ENCODE assay signal across 3 cellular contexts in genomic region chr12:110906985-110907384, GRCh38.
TF ChIP-seq lines count a peak whose summit lies in the region.

No MANE protein-coding gene starts in this region.

TF ChIP-seq in SK-N-SH treated with all-trans-retinoic acid at 6 μM for 48 hours, 23 proteins besides CTCF, POLR2A, EP300 and RAD21 (continues in another document):
- TF ChIP-seq ZNF70 (CRISPR knock-in tag; IDR thresholded peaks at IDR 0.05) (no peak), ZC3H10 (CRISPR knock-in tag; IDR thresholded peaks at IDR 0.05) (no peak), BACH2 (CRISPR knock-in tag; IDR thresholded peaks at IDR 0.05; ENCODE audit: borderline replicate concordance) (no peak), ZFP30 (CRISPR knock-in tag; IDR thresholded peaks at IDR 0.05) (no peak), TSHZ2 (CRISPR knock-in tag; IDR thresholded peaks at IDR 0.05) (no peak), CREB5 (CRISPR knock-in tag; IDR thresholded peaks at IDR 0.05; ENCODE audit: low read depth) (no peak), ESRRG (CRISPR knock-in tag; IDR thresholded peaks at IDR 0.05) (no peak), TCF4 (CRISPR knock-in tag; IDR thresholded peaks at IDR 0.05; ENCODE audit: borderline replicate concordance) (no peak), SNAI2 (CRISPR knock-in tag; IDR thresholded peaks at IDR 0.05) (no peak), CSRNP3 (CRISPR knock-in tag; IDR thresholded peaks at IDR 0.05) (no peak), CSDC2 (CRISPR knock-in tag; IDR thresholded peaks at IDR 0.05) (no peak), ZNF565 (CRISPR knock-in tag; conservative IDR thresholded peaks at IDR 0.05; ENCODE audit: low read depth) (no peak), OSR1 (CRISPR knock-in tag; IDR thresholded peaks at IDR 0.05) (no peak), ISL1 (CRISPR knock-in tag; IDR thresholded peaks at IDR 0.05) (no peak), RARB (CRISPR knock-in tag; IDR thresholded peaks at IDR 0.05) (no peak)

TF ChIP-seq in SK-N-SH, 30 proteins besides CTCF, POLR2A, EP300 and RAD21:
- TF ChIP-seq MAX (IDR thresholded peaks at IDR 0.05; ENCODE audit: low read depth): no peak
- no peak for TF ChIP-seq JUND (IDR thresholded peaks at IDR 0.05)
- TF ChIP-seq GATA2 (CRISPR knock-in tag; IDR thresholded peaks at IDR 0.05): no peak
- no peak for TF ChIP-seq USF2 (IDR thresholded peaks at IDR 0.05; ENCODE audit: borderline replicate concordance, low read depth, low read length)
- TF ChIP-seq USF1 (IDR thresholded peaks at IDR 0.05; ENCODE audit: borderline replicate concordance, low read depth): no peak
- no peak for TF ChIP-seq TAF1 (IDR thresholded peaks at IDR 0.05; ENCODE audit: borderline replicate concordance, low read depth, low read length)
- TF ChIP-seq NFIC (IDR thresholded peaks at IDR 0.05; ENCODE audit: borderline replicate concordance): no peak
- TF ChIP-seq PBX3 (IDR thresholded peaks at IDR 0.05): no peak

TF ChIP-seq in GM12878, 131 proteins besides CTCF, POLR2A, EP300 and RAD21:
- TF ChIP-seq SMARCA5 (IDR thresholded peaks at IDR 0.05) (peak; percentile 90), POU2F2 (IDR thresholded peaks at IDR 0.05; ENCODE audit: borderline replicate concordance, low read depth, low read length) (no peak)
TF ChIP-seq in GM12878: peak in this region for 1.
